Comparison of ENCODE assay signal across 18 cellular contexts in genomic region chr19:49435670-49436069, GRCh38. TPM values are rescaled to one million over a fixed set of nuclear protein-coding genes. Genes with fewer than 3 reads are reported as not detected.
DNase-seq lines count a peak whose midpoint lies in the region; ATAC-seq and TF ChIP-seq lines count a peak whose summit lies in the region.
"Had no signal": no experiment of that assay in that cellular context is flagged by ENCODE, and none has a peak within 500 bp of the region (broad histone marks: within the 10 kb centered on the region; RNA-seq: fewer than 3 reads in every experiment).

No MANE protein-coding gene starts in this region.

- no peak overlapping the region for H3K4me2 ChIP-seq in neural progenitor cell

- H3K9me3 ChIP-seq in HUES6 (ENCODE audit: control insufficient read depth, insufficient read depth, low read depth, low read length) (no peaks in the 10 kb centered on the region), neural progenitor cell (ENCODE audit: low read depth) (no peaks in the 10 kb centered on the region), lower lobe of right lung (no peaks in the 10 kb centered on the region)

- intact Hi-C loops in lower lobe of right lung (cut with DNase I): no loop called here

- no peak for TF ChIP-seq CTCF in WTC11 (IDR thresholded peaks at IDR 0.05)
- TF ChIP-seq CTCF in endothelial cell (IDR thresholded peaks at IDR 0.05; ENCODE audit: unreplicated experiment): no peak
- TF ChIP-seq CTCF in neural progenitor cell (IDR thresholded peaks at IDR 0.05): no peak
- no peak for TF ChIP-seq CTCF in lower lobe of right lung (IDR thresholded peaks at IDR 0.05)

- H3K4me3 ChIP-seq in HUES6 (ENCODE audit: low read depth, low read length) (peak overlapping the region; percentile 36; the same call in 1 of the 2 replicates), neural progenitor cell (no peak overlapping the region), lower lobe of right lung (no peak overlapping the region)
- H3K4me3 ChIP-seq: SK-N-MC had no signal

- no peak overlapping the region for H3K9ac ChIP-seq in HUES6 (ENCODE audit: low read length)
- no peak overlapping the region for H3K9ac ChIP-seq in neural progenitor cell

- H3K9me3 Mint-ChIP-seq in WTC11: peaks cover 11% of the 10 kb centered on the region
- no peaks in the 10 kb centered on the region for H3K9me3 Mint-ChIP-seq in endothelial cell (ENCODE audit: unreplicated experiment)
- peaks cover 6% of the 10 kb centered on the region for H3K9me3 Mint-ChIP-seq in neural progenitor cell

- H3K4me1 Mint-ChIP-seq in WTC11 (peaks cover 36% of the 10 kb centered on the region), endothelial cell (ENCODE audit: unreplicated experiment) (peaks cover under 1% of the 10 kb centered on the region), neural progenitor cell (peaks cover 17% of the 10 kb centered on the region)

- H3K27me3 ChIP-seq in HUES6 (ENCODE audit: control insufficient read depth, insufficient read depth, low read length): peaks cover 99% of the 10 kb centered on the region
- H3K27me3 ChIP-seq in neural progenitor cell: peaks cover 99% of the 10 kb centered on the region
- peaks cover 93% of the 10 kb centered on the region for H3K27me3 ChIP-seq in lower lobe of right lung (ENCODE audit: low read depth)

- peaks cover 5% of the 10 kb centered on the region for H4K20me1 ChIP-seq in neural progenitor cell (ENCODE audit: low read depth)

- H3K36me3 Mint-ChIP-seq in WTC11: peaks cover 3% of the 10 kb centered on the region; the same call in 1 of the 2 replicates
- H3K36me3 Mint-ChIP-seq in endothelial cell (ENCODE audit: low read depth, unreplicated experiment): peaks cover 8% of the 10 kb centered on the region
- H3K36me3 Mint-ChIP-seq in neural progenitor cell: peaks cover 2% of the 10 kb centered on the region

- H3K79me2 ChIP-seq in neural progenitor cell (ENCODE audit: low read depth): no peaks in the 10 kb centered on the region

- H3F3A ChIP-seq in neural progenitor cell (ENCODE audit: low read depth): peaks cover 41% of the 10 kb centered on the region

- POLR2A ChIA-PET in WTC11 (lab: Charles Lee): interaction anchor here (0.7 to 1.6 kb wide), 4 partner anchors 18 to 60 kb away, joined by 3 to 7 read pairs (median 5); partner anchors contain the start of genes ALDH16A1 and RPS11

- H3K4me1 ChIP-seq in HUES6 (ENCODE audit: control insufficient read depth, insufficient read depth, low read length): peaks cover 28% of the 10 kb centered on the region
- H3K4me1 ChIP-seq in neural progenitor cell: peaks cover 9% of the 10 kb centered on the region
- no peaks in the 10 kb centered on the region for H3K4me1 ChIP-seq in lower lobe of right lung

- no peak overlapping the region for H2AFZ ChIP-seq in neural progenitor cell (replicated peaks)

- H3K27ac Mint-ChIP-seq in WTC11: peak overlapping the region; percentile 84
- H3K27ac Mint-ChIP-seq in endothelial cell (ENCODE audit: unreplicated experiment): peak overlapping the region; percentile 74
- H3K27ac Mint-ChIP-seq in neural progenitor cell: peak overlapping the region; percentile 23
- H3K27ac Mint-ChIP-seq: HFFc6 had no signal

- H3K36me3 ChIP-seq in HUES6 (ENCODE audit: control insufficient read depth, insufficient read depth, low read length): no peaks in the 10 kb centered on the region
- no peaks in the 10 kb centered on the region for H3K36me3 ChIP-seq in neural progenitor cell
- H3K36me3 ChIP-seq in lower lobe of right lung: no peaks in the 10 kb centered on the region

- DNase-seq in WTC11 (ENCODE audit: low spot score): no peak
- no peak for DNase-seq in endothelial cell (ENCODE audit: low spot score)
- DNase-seq in neural progenitor cell (ENCODE audit: low spot score): no peak
- DNase-seq in NCI-H69 (lab: John Stamatoyannopoulos, UW): no peak
- no peak for DNase-seq in lower lobe of right lung
- DNase-seq in amygdala (lab: John Stamatoyannopoulos, UW): no peak
- no peak for DNase-seq in DMS 273 (lab: John Stamatoyannopoulos, UW; ENCODE audit: unreplicated experiment)
- DNase-seq: ACHN; HFFc6; NCI-H1092 treated with DMSO at 0.1 percent for 48 hours; NCI-H2081; NCI-H446 treated with DMSO at 0.1 percent for 48 hours; NCI-H748 treated with DMSO at 0.1 percent for 48 hours; NK-92 treated with Interleukin-12 subunit alpha and Interleukin-12 subunit beta, amount 100 ng/mL, for 24 hours; Right ventricle myocardium superior had no signal

- H3K4me3 Mint-ChIP-seq in WTC11: peak overlapping the region; percentile 66
- H3K4me3 Mint-ChIP-seq in endothelial cell (ENCODE audit: unreplicated experiment): no peak overlapping the region
- H3K4me3 Mint-ChIP-seq in neural progenitor cell: peak overlapping the region; percentile 58
- H3K4me3 Mint-ChIP-seq: HFFc6 had no signal

- CTCF ChIA-PET in WTC11 (lab: Charles Lee): interaction anchor here (0.7 to 2.6 kb wide), 19 partner anchors 10 to 436 kb away, joined by 3 to 28 read pairs (median 5); partner anchors contain the start of genes ALDH16A1, DKKL1, GFY and PIH1D1

- peaks cover 100% of the 10 kb centered on the region for H3K27me3 Mint-ChIP-seq in WTC11 (ENCODE audit: low read depth)
- H3K27me3 Mint-ChIP-seq in endothelial cell (ENCODE audit: unreplicated experiment): peaks cover 56% of the 10 kb centered on the region
- H3K27me3 Mint-ChIP-seq in neural progenitor cell (ENCODE audit: insufficient read depth, low read depth): peaks cover 76% of the 10 kb centered on the region

- ATAC-seq in WTC11 (no peak), lower lobe of right lung (no peak)

- H3K27ac ChIP-seq in HUES6 (ENCODE audit: low read depth, low read length): no peak overlapping the region
- H3K27ac ChIP-seq in neural progenitor cell: no peak overlapping the region
- H3K27ac ChIP-seq in lower lobe of right lung: no peak overlapping the region
- H3K27ac ChIP-seq: SK-N-MC had no signal

TF ChIP-seq in WTC11, 78 proteins besides CTCF, POLR2A, EP300 and RAD21:
- TF ChIP-seq ZNF121 (CRISPR knock-in tag; IDR thresholded peaks at IDR 0.05) (peak; percentile 53; the same call in 1 of the 2 replicates), HMGA2 (CRISPR knock-in tag; IDR thresholded peaks at IDR 0.05) (no peak)

RNA-seq across cellular contexts. Expression of gene SLC17A7, which starts 5.7 kb away (rescaled TPM):
- total RNA-seq in WTC11 (2021) (1.6 to 2.8 TPM (median 2.1 TPM) in 3 replicates), endothelial cell (ENCODE audit: unreplicated experiment) (0.92 TPM), neural progenitor cell (ENCODE audit: low replicate concordance) (1.4 TPM in 2 replicates), lower lobe of right lung (0.56 TPM)

RNA-seq across cellular contexts. Expression of gene GFY, which starts 10.5 kb away (rescaled TPM):
- 0.85 to 1.4 TPM (median 0.87 TPM) in 3 replicates for total RNA-seq in WTC11 (2021)
- total RNA-seq in endothelial cell (ENCODE audit: unreplicated experiment): not detected
- total RNA-seq in neural progenitor cell (ENCODE audit: low replicate concordance): 0.09 TPM in 1 of 2 replicates, not detected in the other
- not detected for total RNA-seq in lower lobe of right lung
- total RNA-seq: CD8-positive, alpha-beta memory T cell; HFFc6; Right ventricle myocardium superior had no signal

RNA-seq across cellular contexts. Expression of gene PTH2, which starts 12.4 kb away (rescaled TPM):
- total RNA-seq in WTC11 (2021) (1.0 to 1.7 TPM (median 1.5 TPM) in 3 replicates), endothelial cell (ENCODE audit: unreplicated experiment) (not detected), neural progenitor cell (ENCODE audit: low replicate concordance) (not detected in 2 replicates), lower lobe of right lung (not detected)
- total RNA-seq: CD8-positive, alpha-beta memory T cell; HFFc6; Right ventricle myocardium superior had no signal

RNA-seq across cellular contexts. Expression of gene PIH1D1, which starts 15.9 kb away (rescaled TPM):
- total RNA-seq in WTC11 (2021): 153 to 170 TPM (median 156 TPM) in 3 replicates
- 78.8 TPM for total RNA-seq in endothelial cell (ENCODE audit: unreplicated experiment)
- total RNA-seq in neural progenitor cell (ENCODE audit: low replicate concordance): 133 and 168 TPM in 2 replicates
- total RNA-seq in lower lobe of right lung: 63.2 TPM

RNA-seq across cellular contexts. Expression of gene ALDH16A1, which starts 17.4 kb away (rescaled TPM):
- total RNA-seq in WTC11 (2021) (44.3 to 53.6 TPM (median 52.6 TPM) in 3 replicates), endothelial cell (ENCODE audit: unreplicated experiment) (49.6 TPM), neural progenitor cell (ENCODE audit: low replicate concordance) (14.7 and 77.6 TPM in 2 replicates), lower lobe of right lung (33.7 TPM)

Comparison
In these comparisons a context has a peak if more than half of its experiments do, and no peak if none do; other contexts are left out.
1. H3K27ac Mint-ChIP-seq: peak in every context shown above with its lines; median percentile 84 in WTC11; 74 in endothelial cell; 23 in neural progenitor cell.